In the genomic region with DNA sequence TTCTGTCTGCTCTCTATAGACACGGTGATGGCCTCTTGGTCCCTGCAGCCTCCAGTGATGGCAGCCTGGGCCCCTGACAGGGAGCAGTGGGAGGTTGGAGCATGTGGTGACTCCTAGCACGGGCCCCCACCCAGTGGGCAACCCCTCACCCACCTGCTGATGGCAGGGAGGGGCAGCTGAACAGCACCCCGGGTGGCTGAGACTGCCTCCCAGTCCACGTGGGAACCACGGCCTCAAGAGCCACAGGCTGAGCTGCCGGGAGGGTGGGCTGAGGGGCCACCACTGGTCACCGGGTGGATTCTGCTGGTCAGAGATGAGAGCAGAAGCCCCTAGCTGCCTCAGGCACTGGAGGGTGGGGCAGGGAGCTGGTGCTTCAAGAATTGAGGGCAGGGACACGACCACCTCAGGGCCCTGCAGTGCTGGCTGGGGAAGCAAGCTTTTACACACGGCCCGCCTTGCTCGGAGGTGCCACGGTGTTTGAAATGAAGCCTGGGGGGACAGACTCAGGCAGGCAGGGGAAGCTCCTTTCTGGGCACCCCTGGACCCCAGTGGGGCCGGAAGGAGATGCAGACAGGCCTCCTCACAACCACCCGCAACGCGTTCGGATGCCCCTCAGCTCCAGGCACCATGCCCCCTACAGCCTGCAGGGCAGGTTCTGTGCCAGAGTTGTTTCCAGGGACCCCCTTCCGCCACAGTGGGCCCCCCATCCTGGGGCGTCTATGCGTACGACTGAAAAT, we compare ENCODE assay signal across 14 cellular contexts. TPM values are rescaled to one million over a fixed set of nuclear protein-coding genes. Genes with fewer than 3 reads are reported as not detected.
DNase-seq lines count a peak whose midpoint lies in the region; ATAC-seq and TF ChIP-seq lines count a peak whose summit lies in the region.
"Had no signal": no experiment of that assay in that cellular context is flagged by ENCODE, and none has a peak within 500 bp of the region (broad histone marks: within the 10 kb centered on the region; RNA-seq: fewer than 3 reads in every experiment).

No MANE protein-coding gene starts in this region.

- no peak overlapping the region for H3K27ac Mint-ChIP-seq in GM23338

- no peak overlapping the region for H4K91ac ChIP-seq in trophoblast cell (ENCODE audit: low read depth, low read length)

- no peak overlapping the region for H4K12ac ChIP-seq in trophoblast cell (ENCODE audit: low read depth, low read length)

- peak; percentile 3 for DNase-seq in activated gamma-delta T cell treated with Interleukin-2 at 50 U/mL for 16 hours
- DNase-seq in activated gamma-delta T cell (lab: John Stamatoyannopoulos, UW): no peak
- peak; percentile 18 for DNase-seq in GM13976 (ENCODE audit: low spot score)
- DNase-seq in esophagus muscularis mucosa (ENCODE audit: extremely low spot score): peak; percentile 66
- no peak for DNase-seq in trophoblast cell
- DNase-seq in GM10248 (ENCODE audit: extremely low spot score): no peak
- no peak for DNase-seq in GM23338 (ENCODE audit: low spot score)
- no peak for DNase-seq in NCI-H146 (lab: John Stamatoyannopoulos, UW)
- DNase-seq: cortex of kidney, esophagus squamous epithelium, NCI-H2171, small intestine had no signal

- no peak overlapping the region for H2BK120ac ChIP-seq in trophoblast cell (ENCODE audit: insufficient read depth, low read length, poor library complexity)

- H3K9me3 ChIP-seq in esophagus muscularis mucosa (no peaks in the 10 kb centered on the region), trophoblast cell (ENCODE audit: insufficient read depth, low read depth, low read length) (peaks cover 4% of the 10 kb centered on the region)
- H3K9me3 ChIP-seq: esophagus squamous epithelium had no signal

- no peaks in the 10 kb centered on the region for H3K79me1 ChIP-seq in trophoblast cell (ENCODE audit: low read length)

- H3K18ac ChIP-seq in trophoblast cell (ENCODE audit: low read length): no peak overlapping the region

- H3K9ac ChIP-seq in trophoblast cell (ENCODE audit: low read length): peak overlapping the region; percentile 16

- H3K4me3 ChIP-seq in esophagus muscularis mucosa (no peak overlapping the region), trophoblast cell (ENCODE audit: low read depth, low read length) (no peak overlapping the region), GM23338 (no peak overlapping the region)
- H3K4me3 ChIP-seq: esophagus squamous epithelium, SK-N-MC had no signal

- WGBS in esophagus muscularis mucosa: 77% methylated on average over 19 of the region's 21 CpGs
- WGBS in trophoblast cell (ENCODE audit: extremely low coverage, insufficient coverage, insufficient read length): no CpG with 5 or more reads among the region's 21 CpGs

- H3K4me2 ChIP-seq in trophoblast cell (ENCODE audit: low read length) (no peak overlapping the region), GM23338 (no peak overlapping the region)

- H3K14ac ChIP-seq in trophoblast cell (ENCODE audit: low read length): no peak overlapping the region

- no peaks in the 10 kb centered on the region for H3K9me2 ChIP-seq in GM23338 (ENCODE audit: insufficient read depth)

- H3K4me1 Mint-ChIP-seq in GM23338: peaks cover 3% of the 10 kb centered on the region

- H3K4ac ChIP-seq in trophoblast cell (ENCODE audit: low read depth, low read length): no peak overlapping the region

- POLR2A ChIA-PET in GM10248 (lab: Yijun Ruan, JAX): interaction anchor here (1.9 kb wide), 1 partner anchor 10 kb away, joined by 5 read pairs; no protein-coding TSS in a partner anchor

- H3K27me3 Mint-ChIP-seq in GM23338 (ENCODE audit: insufficient read depth, low read depth, poor library complexity): peaks cover 6% of the 10 kb centered on the region

- no peaks in the 10 kb centered on the region for H4K20me1 ChIP-seq in GM23338 (replicated peaks; ENCODE audit: insufficient read depth)

- in situ Hi-C loops in GM13976 (cut with MboI; ENCODE audit: low sequenced_read_pairs, unreplicated experiment): no loop called here

- no peak overlapping the region for H4K8ac ChIP-seq in trophoblast cell (ENCODE audit: low read depth, low read length)

- no peak overlapping the region for H2AK5ac ChIP-seq in trophoblast cell (ENCODE audit: low read length)

- H3K27me3 ChIP-seq in esophagus muscularis mucosa: no peaks in the 10 kb centered on the region
- H3K27me3 ChIP-seq in trophoblast cell (ENCODE audit: insufficient read depth, low read length): no peaks in the 10 kb centered on the region
- no peaks in the 10 kb centered on the region for H3K27me3 ChIP-seq in GM23338 (ENCODE audit: insufficient read depth)
- H3K27me3 ChIP-seq: esophagus squamous epithelium had no signal

- intact Hi-C loops in esophagus muscularis mucosa (cut with DNase I): no loop called here

- H3K23ac ChIP-seq in trophoblast cell (ENCODE audit: low read length): no peak overlapping the region

- H3K27ac ChIP-seq in esophagus muscularis mucosa (replicated peaks in 1 of 4) (no peak overlapping the region), trophoblast cell (ENCODE audit: low read depth, low read length) (no peak overlapping the region), GM23338 (ENCODE audit: low read depth) (no peak overlapping the region)
- H3K27ac ChIP-seq: esophagus squamous epithelium, SK-N-MC had no signal

- H3K36me3 ChIP-seq in esophagus muscularis mucosa: peaks cover 38 to 68% (median 66%) of the 10 kb centered on the region in 4 donors
- peaks cover 44 to 45% of the 10 kb centered on the region in 2 experiments for H3K36me3 ChIP-seq in trophoblast cell (ENCODE audit: control insufficient read depth in 1 of 2, insufficient read depth in 2 of 2, low read length in 2 of 2)
- no peaks in the 10 kb centered on the region; the same call in 1 of the 2 replicates for H3K36me3 ChIP-seq in GM23338 (ENCODE audit: insufficient read depth)

- TF ChIP-seq CTCF in GM13976 (IDR thresholded peaks at IDR 0.05; ENCODE audit: borderline replicate concordance, control extremely low read depth, extremely low read depth, insufficient read depth, missing control alignments) (no peak), esophagus muscularis mucosa (IDR thresholded peaks at IDR 0.05) (no peak), GM10248 (IDR thresholded peaks at IDR 0.05; ENCODE audit: control extremely low read depth, extremely low read depth, low read depth, missing control alignments) (no peak), GM23338 (conservative IDR thresholded peaks at IDR 0.05; ENCODE audit: low read depth in 2 of 2) (no peak)

- CTCF ChIA-PET in GM10248 (lab: Yijun Ruan, JAX): interaction anchor here (0.8 kb wide), 1 partner anchor 10 kb away, joined by 3 read pairs; no protein-coding TSS in a partner anchor

- peaks cover 24% of the 10 kb centered on the region for H3K9me3 Mint-ChIP-seq in GM23338
- H3K9me3 Mint-ChIP-seq: neural crest cell had no signal

- H3F3A ChIP-seq in GM23338 (replicated peaks; ENCODE audit: low read depth): no peaks in the 10 kb centered on the region

- no peak for TF ChIP-seq EP300 in esophagus muscularis mucosa (IDR thresholded peaks at IDR 0.05)

- no peak for TF ChIP-seq POLR2A in esophagus muscularis mucosa (IDR thresholded peaks at IDR 0.05; ENCODE audit: low read depth)

- no peak overlapping the region for H3K4me3 Mint-ChIP-seq in GM23338

- H2AFZ ChIP-seq in trophoblast cell (ENCODE audit: insufficient read depth, low read length, poor library complexity) (no peak overlapping the region), GM23338 (no peak overlapping the region)

- peaks cover 18 to 34% (median 28%) of the 10 kb centered on the region in 4 donors for H3K4me1 ChIP-seq in esophagus muscularis mucosa
- H3K4me1 ChIP-seq in trophoblast cell (ENCODE audit: control insufficient read depth in 1 of 2, insufficient read depth in 2 of 2, low read length in 2 of 2): no peaks in the 10 kb centered on the region
- H3K4me1 ChIP-seq in GM23338 (ENCODE audit: insufficient read depth): no peaks in the 10 kb centered on the region

- peaks cover 16% of the 10 kb centered on the region for H3K36me3 Mint-ChIP-seq in GM23338 (ENCODE audit: low read depth)

- H2BK5ac ChIP-seq in trophoblast cell (ENCODE audit: low read depth, low read length, poor library complexity): no peak overlapping the region

- no peak for ATAC-seq in GM23338

- no peak overlapping the region for H2BK12ac ChIP-seq in trophoblast cell (ENCODE audit: low read length)

- H3K79me2 ChIP-seq in trophoblast cell (ENCODE audit: control insufficient read depth, insufficient read depth, low read length, poor library complexity) (no peaks in the 10 kb centered on the region), GM23338 (replicated peaks; ENCODE audit: insufficient read depth) (no peaks in the 10 kb centered on the region)

TF ChIP-seq in GM23338, 12 proteins besides CTCF, POLR2A, EP300 and RAD21 (continues in another document):
- TF ChIP-seq EZH2 (IDR thresholded peaks at IDR 0.05; ENCODE audit: low read depth, unreplicated experiment): no peak
- no peak for TF ChIP-seq CREB1 (CRISPR knock-in tag; IDR thresholded peaks at IDR 0.05; ENCODE audit: low read depth)
- TF ChIP-seq EZH2phosphoT487 (IDR thresholded peaks at IDR 0.05; ENCODE audit: unreplicated experiment): no peak
- TF ChIP-seq, protein P1, sequence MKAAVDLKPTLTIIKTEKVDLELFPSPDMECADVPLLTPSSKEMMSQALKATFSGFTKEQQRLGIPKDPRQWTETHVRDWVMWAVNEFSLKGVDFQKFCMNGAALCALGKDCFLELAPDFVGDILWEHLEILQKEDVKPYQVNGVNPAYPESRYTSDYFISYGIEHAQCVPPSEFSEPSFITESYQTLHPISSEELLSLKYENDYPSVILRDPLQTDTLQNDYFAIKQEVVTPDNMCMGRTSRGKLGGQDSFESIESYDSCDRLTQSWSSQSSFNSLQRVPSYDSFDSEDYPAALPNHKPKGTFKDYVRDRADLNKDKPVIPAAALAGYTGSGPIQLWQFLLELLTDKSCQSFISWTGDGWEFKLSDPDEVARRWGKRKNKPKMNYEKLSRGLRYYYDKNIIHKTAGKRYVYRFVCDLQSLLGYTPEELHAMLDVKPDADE (IDR thresholded peaks at IDR 0.05): no peak
- TF ChIP-seq ZNF331 (CRISPR knock-in tag; IDR thresholded peaks at IDR 0.05; ENCODE audit: low read depth): no peak

RNA-seq across cellular contexts. Expression of a gene that starts 6.3 kb away (rescaled TPM):
- total RNA-seq in esophagus muscularis mucosa: 10 to 100 TPM in 3 of 4 donors, 1 to 10 TPM in 1; 9.9 to 14.1 (median 11.3) TPM
- 13.2 and 13.7 TPM in 2 replicates for polyA plus RNA-seq in trophoblast cell (2013)
- 23.7 and 36.0 TPM in 2 replicates for total RNA-seq in GM23338 (2014; rRNA removed; shearing (Covaris generic))
- polyA plus RNA-seq in GM23338 (2016; fragmentation: Nextera tagmentation; extraction: Ambion mirVana): 16.3 and 21.4 TPM in 2 replicates

RNA-seq across cellular contexts. Expression of a gene that starts 6.3 kb away (rescaled TPM):
- 1 to 10 TPM; 1.2 to 3.3 (median 2.7) TPM for total RNA-seq in esophagus muscularis mucosa
- 1.2 and 1.5 TPM in 2 replicates for polyA plus RNA-seq in trophoblast cell (2013)
- total RNA-seq in GM23338 (2014; rRNA removed; shearing (Covaris generic)): 1.8 and 4.8 TPM in 2 replicates
- polyA plus RNA-seq in GM23338 (2016; fragmentation: Nextera tagmentation; extraction: Ambion mirVana): 1.8 and 4.0 TPM in 2 replicates

RNA-seq across cellular contexts. Expression of a gene that starts 13.7 kb away (rescaled TPM):
- total RNA-seq in esophagus muscularis mucosa: 10 to 100 TPM; 38.8 to 86.4 (median 59.2) TPM
- 33.2 and 33.5 TPM in 2 replicates for polyA plus RNA-seq in trophoblast cell (2013)
- total RNA-seq in GM23338 (2014; rRNA removed; shearing (Covaris generic)): 19.9 and 26.4 TPM in 2 replicates
- 6.9 and 11.5 TPM in 2 replicates for polyA plus RNA-seq in GM23338 (2016; fragmentation: Nextera tagmentation; extraction: Ambion mirVana)

Comparison
In these comparisons a context has a peak if more than half of its experiments do, and no peak if none do; other contexts are left out.
1. DNase-seq: peak in activated gamma-delta T cell treated with Interleukin-2 at 50 U/mL for 16 hours (single experiment), GM13976 (single experiment) and esophagus muscularis mucosa (single experiment); none in activated gamma-delta T cell (single experiment), trophoblast cell (0 of 2), GM10248 (single experiment), GM23338 (single experiment) and NCI-H146 (single experiment).